Comparison of ENCODE assay signal across 1 cellular context in genomic region chr18:9870431-9871023, GRCh38.
TF ChIP-seq lines count a peak whose summit lies in the region.

No MANE protein-coding gene starts in this region.

TF ChIP-seq in SK-N-SH, 30 proteins besides CTCF, POLR2A, EP300 and RAD21:
- TF ChIP-seq FOXJ3 (CRISPR knock-in tag; IDR thresholded peaks at IDR 0.05) (no peak), NRF1 (IDR thresholded peaks at IDR 0.05; ENCODE audit: low read depth, low read length) (no peak), ELF1 (IDR thresholded peaks at IDR 0.05) (no peak), JUND (IDR thresholded peaks at IDR 0.05) (no peak), POLR2AphosphoS5 (IDR thresholded peaks at IDR 0.05; ENCODE audit: low read depth, low read length) (no peak), MEF2A (IDR thresholded peaks at IDR 0.05; ENCODE audit: borderline replicate concordance, low read depth) (no peak), SMC3 (IDR thresholded peaks at IDR 0.05; ENCODE audit: low read depth, low read length) (no peak), REST (IDR thresholded peaks at IDR 0.05; ENCODE audit: low read depth, low read length) (no peak)
- TF ChIP-seq, protein P1, sequence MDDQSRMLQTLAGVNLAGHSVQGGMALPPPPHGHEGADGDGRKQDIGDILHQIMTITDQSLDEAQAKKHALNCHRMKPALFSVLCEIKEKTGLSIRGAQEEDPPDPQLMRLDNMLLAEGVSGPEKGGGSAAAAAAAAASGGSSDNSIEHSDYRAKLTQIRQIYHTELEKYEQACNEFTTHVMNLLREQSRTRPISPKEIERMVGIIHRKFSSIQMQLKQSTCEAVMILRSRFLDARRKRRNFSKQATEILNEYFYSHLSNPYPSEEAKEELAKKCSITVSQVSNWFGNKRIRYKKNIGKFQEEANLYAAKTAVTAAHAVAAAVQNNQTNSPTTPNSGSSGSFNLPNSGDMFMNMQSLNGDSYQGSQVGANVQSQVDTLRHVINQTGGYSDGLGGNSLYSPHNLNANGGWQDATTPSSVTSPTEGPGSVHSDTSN (IDR thresholded peaks at IDR 0.05): no peak
